ENCODE assay signal across 8 cellular contexts in the genomic region with DNA sequence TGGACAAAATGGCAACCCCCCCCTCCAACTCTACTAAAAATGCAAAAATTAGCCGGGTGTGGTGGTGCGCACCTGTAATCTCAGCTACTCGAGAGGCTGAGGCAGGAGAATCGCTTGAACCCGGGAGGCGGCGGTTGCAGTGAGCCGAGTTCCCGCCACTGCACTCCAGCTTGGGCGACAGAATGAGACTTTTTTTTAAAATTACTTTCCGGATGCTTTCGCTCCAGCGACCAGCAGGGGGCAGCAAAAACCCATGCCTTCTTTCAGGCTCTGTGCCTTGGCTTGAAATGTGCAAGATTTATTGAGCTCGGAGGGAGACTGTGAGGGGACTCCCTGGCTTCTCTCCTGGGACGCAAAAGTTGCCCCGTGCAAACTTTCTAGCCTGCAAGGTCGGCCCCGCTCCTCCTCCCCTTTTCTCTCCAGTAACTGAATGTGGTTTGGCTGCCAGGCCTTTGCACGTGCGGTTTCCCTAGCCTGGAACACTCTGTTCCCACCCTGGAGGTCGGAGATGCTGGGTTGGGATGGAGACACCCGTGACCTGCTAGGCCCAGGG.
DNase-seq lines count a peak whose midpoint lies in the region; ATAC-seq and TF ChIP-seq lines count a peak whose summit lies in the region.

No MANE protein-coding gene starts in this region.

- no peaks in the 10 kb centered on the region for H3K79me1 ChIP-seq in neuronal stem cell (ENCODE audit: low read depth, low read length)

- CTCF ChIA-PET in CD4-positive, alpha-beta memory T cell (lab: Charles Lee; ENCODE audit: partially characterized antibody), result interaction anchor here (0.7 to 2.2 kb wide), 25 partner anchors 8 to 386 kb away, joined by 3 to 13 read pairs (median 4); a partner anchor contains a TSS
- CTCF ChIA-PET in PC-3 (lab: Charles Lee), result interaction anchor here (0.6 to 1.5 kb wide), 7 partner anchors 10 to 1089 kb away, joined by 3 to 17 read pairs (median 4); no protein-coding TSS in a partner anchor

- no TSS peak for BruUV-seq in PC-3 (replicated peaks; lab: Mats Ljungman, UMichigan)

- peak; percentile 64 to 76 (median 70) for DNase-seq in CD4-positive, alpha-beta memory T cell
- peak; percentile 43 to 71 for DNase-seq in HL-60 (ENCODE audit: low read depth in 1 of 2, low spot score in 1 of 2)
- peak; percentile 77 for DNase-seq in PC-3
- peak; percentile 77 to 81 for DNase-seq in activated T-cell treated with anti-CD3 and anti-CD28 coated beads, Interleukin-2, amount 50 U/mL, for 72 hours
- DNase-seq in fibroblast of the aortic adventitia (ENCODE audit: low read depth), result peak; percentile 77
- DNase-seq in neuronal stem cell (ENCODE audit: low spot score), result peak; percentile 78
- DNase-seq in stromal cell of bone marrow (ENCODE audit: low read depth), result peak; percentile 38
- DNase-seq in DMS114 treated with DMSO at 0.1 percent for 48 hours (lab: John Stamatoyannopoulos, UW; ENCODE audit: unreplicated experiment), result no peak

- TF ChIP-seq CTCF in HL-60 (IDR thresholded peaks at IDR 0.05; ENCODE audit: insufficient read depth, low read length), result peak; percentile 64
- TF ChIP-seq CTCF in PC-3 (conservative IDR thresholded peaks at IDR 0.05; ENCODE audit: low read depth, low read length), result peak; percentile 70
- TF ChIP-seq CTCF in fibroblast of the aortic adventitia (IDR thresholded peaks at IDR 0.05; ENCODE audit: insufficient read depth, low read length), result peak; percentile 86

- H3K27me3 ChIP-seq in CD4-positive, alpha-beta memory T cell (ENCODE audit: insufficient read depth, low read length), result no peaks in the 10 kb centered on the region
- H3K27me3 ChIP-seq in HL-60 (ENCODE audit: insufficient read depth, poor library complexity, severe bottlenecking) (peaks cover 7% of the 10 kb centered on the region), PC-3 (ENCODE audit: low read length) (no peaks in the 10 kb centered on the region), neuronal stem cell (ENCODE audit: control insufficient read depth in 3 of 3, insufficient read depth in 3 of 3, low read depth in 1 of 3, low read length in 3 of 3) (no peaks in the 10 kb centered on the region)

- H4K20me1 ChIP-seq in PC-3 (ENCODE audit: low read length), result no peaks in the 10 kb centered on the region

- no peaks in the 10 kb centered on the region for H3F3A ChIP-seq in PC-3 (ENCODE audit: low read length, unreplicated experiment)

- 0 out of 2 replicates have a peak overlapping the region, but pooled peaks have one; percentile 45 for H2AFZ ChIP-seq in PC-3 (ENCODE audit: low read length)
- no peak overlapping the region for H2AFZ ChIP-seq in neuronal stem cell (ENCODE audit: low read length)

- peaks cover 13 to 19% of the 10 kb centered on the region in 2 donors for H3K27me3 Mint-ChIP-seq in CD4-positive, alpha-beta memory T cell
- H3K27me3 Mint-ChIP-seq in activated T-cell treated with anti-CD3 and anti-CD28 coated beads, Interleukin-2, amount 50 U/mL, for 72 hours (ENCODE audit: low read depth), result peaks cover 23% of the 10 kb centered on the region

- no peak overlapping the region for H3K4me3 ChIP-seq in CD4-positive, alpha-beta memory T cell (ENCODE audit: low read length in 2 of 2)
- H3K4me3 ChIP-seq in HL-60 (replicated peaks; ENCODE audit: insufficient read depth, low read length) (no peak overlapping the region), PC-3 (ENCODE audit: low read length) (no peak overlapping the region), fibroblast of the aortic adventitia (ENCODE audit: low read depth, low read length) (no peak overlapping the region), neuronal stem cell (ENCODE audit: low read length in 2 of 2) (no peak overlapping the region)

- no peak overlapping the region for H2BK12ac ChIP-seq in neuronal stem cell (ENCODE audit: low read length)

- intact Hi-C loops in CD4-positive, alpha-beta memory T cell (cut with micrococcal nuclease), result loop anchor here (1.0 kb wide), 1 partner anchor 180 kb away; no protein-coding TSS in a partner anchor
- intact Hi-C loops in PC-3 (cut with micrococcal nuclease), result loop anchor here (2.0 kb wide), 1 partner anchor 168 kb away; no protein-coding TSS in a partner anchor

- peaks cover 0 to 7% of the 10 kb centered on the region in 2 donors for H3K9me3 ChIP-seq in CD4-positive, alpha-beta memory T cell (ENCODE audit: control insufficient read depth in 1 of 2, low read length in 2 of 2)
- H3K9me3 ChIP-seq in PC-3 (ENCODE audit: low read length) (no peaks in the 10 kb centered on the region), neuronal stem cell (replicated peaks in 1 of 2; ENCODE audit: control insufficient read depth in 2 of 2, insufficient read depth in 1 of 2, low read depth in 1 of 2, low read length in 2 of 2) (peaks cover 3 to 8% of the 10 kb centered on the region in 2 donors)

- H2AK5ac ChIP-seq in neuronal stem cell (ENCODE audit: low read depth, low read length), result no peak overlapping the region

- WGBS in neuronal stem cell (ENCODE audit: extremely low coverage in 2 of 2, insufficient read length in 2 of 2, insufficient replicate concordance in 1 of 2), 2 donors, result no CpG with 5 or more reads among the region's 22 CpGs

- H3K4me1 ChIP-seq in CD4-positive, alpha-beta memory T cell (ENCODE audit: insufficient read depth, low read length), result no peaks in the 10 kb centered on the region
- H3K4me1 ChIP-seq in PC-3 (ENCODE audit: insufficient read depth, low read length), result no peaks in the 10 kb centered on the region
- H3K4me1 ChIP-seq in neuronal stem cell (ENCODE audit: control insufficient read depth in 2 of 2, insufficient read depth in 1 of 2, low read depth in 1 of 2, low read length in 2 of 2), result no peaks in the 10 kb centered on the region

- H3K9me3 Mint-ChIP-seq in CD4-positive, alpha-beta memory T cell, result peaks cover 0 to 11% (median 3%) of the 10 kb centered on the region in 8 donors
- peaks cover 0 to 1% of the 10 kb centered on the region in 2 donors for H3K9me3 Mint-ChIP-seq in activated T-cell treated with anti-CD3 and anti-CD28 coated beads, Interleukin-2, amount 50 U/mL, for 72 hours

- H4K91ac ChIP-seq in neuronal stem cell (ENCODE audit: low read depth, low read length, poor library complexity), result no peak overlapping the region

- ATAC-seq in PC-3, result no peak
- ATAC-seq in activated T-cell treated with anti-CD3 and anti-CD28 coated beads, Interleukin-2, amount 50 U/mL, for 72 hours (replicated peaks in 1 of 2), result peak; percentile 49 to 56

- no peak overlapping the region for H3K23ac ChIP-seq in neuronal stem cell (ENCODE audit: low read depth, low read length, poor library complexity)

- peaks cover 0 to 2% (median under 1%) of the 10 kb centered on the region in 4 donors for H3K4me1 Mint-ChIP-seq in CD4-positive, alpha-beta memory T cell
- H3K4me1 Mint-ChIP-seq in activated T-cell treated with anti-CD3 and anti-CD28 coated beads, Interleukin-2, amount 50 U/mL, for 72 hours (ENCODE audit: low read depth), result no peaks in the 10 kb centered on the region

- no peak overlapping the region for H2BK15ac ChIP-seq in neuronal stem cell (ENCODE audit: low read length)

- H2BK5ac ChIP-seq in neuronal stem cell (ENCODE audit: low read length), result no peak overlapping the region

- no peaks in the 10 kb centered on the region for H3K36me3 Mint-ChIP-seq in CD4-positive, alpha-beta memory T cell
- H3K36me3 Mint-ChIP-seq in activated T-cell treated with anti-CD3 and anti-CD28 coated beads, Interleukin-2, amount 50 U/mL, for 72 hours (ENCODE audit: insufficient read depth in 2 of 2), result peaks cover 0 to 5% of the 10 kb centered on the region in 2 donors

- H3K27ac Mint-ChIP-seq in CD4-positive, alpha-beta memory T cell, result no peak overlapping the region
- no peak overlapping the region for H3K27ac Mint-ChIP-seq in activated T-cell treated with anti-CD3 and anti-CD28 coated beads, Interleukin-2, amount 50 U/mL, for 72 hours

- H3K14ac ChIP-seq in neuronal stem cell (ENCODE audit: low read length), result no peak overlapping the region

- H2BK120ac ChIP-seq in neuronal stem cell (ENCODE audit: low read depth, low read length), result no peak overlapping the region

- peak overlapping the region; percentile 23 for H3K4me2 ChIP-seq in PC-3 (ENCODE audit: low read length)
- no peak overlapping the region for H3K4me2 ChIP-seq in neuronal stem cell (ENCODE audit: insufficient read depth, low read length, poor library complexity, severe bottlenecking)

- no peak overlapping the region for H3K4me3 Mint-ChIP-seq in CD4-positive, alpha-beta memory T cell
- H3K4me3 Mint-ChIP-seq in activated T-cell treated with anti-CD3 and anti-CD28 coated beads, Interleukin-2, amount 50 U/mL, for 72 hours, result peak overlapping the region in 1 of 2 donors; percentile 8

- no peak overlapping the region for H3K18ac ChIP-seq in neuronal stem cell (ENCODE audit: low read length)

- H3K4ac ChIP-seq in neuronal stem cell (ENCODE audit: low read length), result no peak overlapping the region

- no peaks in the 10 kb centered on the region for H3K36me3 ChIP-seq in CD4-positive, alpha-beta memory T cell (ENCODE audit: insufficient read depth, low read length)
- H3K36me3 ChIP-seq in PC-3 (ENCODE audit: low read depth, low read length) (no peaks in the 10 kb centered on the region), neuronal stem cell (replicated peaks in 1 of 2; ENCODE audit: control insufficient read depth in 2 of 2, insufficient read depth in 2 of 2, low read length in 2 of 2) (no peaks in the 10 kb centered on the region)

- H3K27ac ChIP-seq in CD4-positive, alpha-beta memory T cell (ENCODE audit: low read depth, low read length), result no peak overlapping the region
- no peak overlapping the region for H3K27ac ChIP-seq in HL-60 (replicated peaks)
- H3K27ac ChIP-seq in PC-3 (ENCODE audit: low read length), result no peak overlapping the region
- no peak overlapping the region for H3K27ac ChIP-seq in neuronal stem cell (replicated peaks; ENCODE audit: low read length)

- no peak overlapping the region for H4K8ac ChIP-seq in neuronal stem cell (ENCODE audit: low read depth, low read length)

- POLR2A ChIA-PET in CD4-positive, alpha-beta memory T cell (lab: Charles Lee; ENCODE audit: partially characterized antibody), result interaction anchor here (0.6 to 1.1 kb wide), 2 partner anchors 28 to 250 kb away, joined by 3 to 4 read pairs; no protein-coding TSS in a partner anchor
- POLR2A ChIA-PET in PC-3 (lab: Charles Lee; ENCODE audit: unreplicated experiment), result no interaction called here

- no peaks in the 10 kb centered on the region for H3K79me2 ChIP-seq in PC-3 (ENCODE audit: low read length)

- H3K9me2 ChIP-seq in PC-3 (replicated peaks; ENCODE audit: low read length), result no peaks in the 10 kb centered on the region

- H3K9ac ChIP-seq in PC-3 (ENCODE audit: low read length) (no peak overlapping the region), neuronal stem cell (ENCODE audit: low read depth, low read length, poor library complexity) (no peak overlapping the region)
